Comparison of ENCODE assay signal across 1 cellular context in the genomic region with DNA sequence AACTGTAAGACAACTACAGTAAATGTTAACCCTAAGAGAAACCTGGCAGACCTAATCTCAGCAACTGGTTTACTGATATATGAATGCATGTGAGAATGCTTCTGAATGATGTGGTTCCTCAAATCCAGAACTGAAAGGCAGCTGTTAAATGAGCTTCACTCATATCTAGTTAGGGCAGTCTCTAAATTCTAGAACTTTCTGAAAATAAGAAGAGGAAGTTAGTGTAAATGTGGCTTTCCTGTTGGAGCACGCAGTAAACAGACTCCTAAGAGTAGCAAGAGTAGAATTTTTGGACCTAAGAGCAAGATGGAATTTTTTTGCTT.
TF ChIP-seq lines count a peak whose summit lies in the region.

No MANE protein-coding gene starts in this region.

TF ChIP-seq in GM12878, 131 proteins besides CTCF, POLR2A, EP300 and RAD21 (continued from another document):
- TF ChIP-seq, protein P1, sequence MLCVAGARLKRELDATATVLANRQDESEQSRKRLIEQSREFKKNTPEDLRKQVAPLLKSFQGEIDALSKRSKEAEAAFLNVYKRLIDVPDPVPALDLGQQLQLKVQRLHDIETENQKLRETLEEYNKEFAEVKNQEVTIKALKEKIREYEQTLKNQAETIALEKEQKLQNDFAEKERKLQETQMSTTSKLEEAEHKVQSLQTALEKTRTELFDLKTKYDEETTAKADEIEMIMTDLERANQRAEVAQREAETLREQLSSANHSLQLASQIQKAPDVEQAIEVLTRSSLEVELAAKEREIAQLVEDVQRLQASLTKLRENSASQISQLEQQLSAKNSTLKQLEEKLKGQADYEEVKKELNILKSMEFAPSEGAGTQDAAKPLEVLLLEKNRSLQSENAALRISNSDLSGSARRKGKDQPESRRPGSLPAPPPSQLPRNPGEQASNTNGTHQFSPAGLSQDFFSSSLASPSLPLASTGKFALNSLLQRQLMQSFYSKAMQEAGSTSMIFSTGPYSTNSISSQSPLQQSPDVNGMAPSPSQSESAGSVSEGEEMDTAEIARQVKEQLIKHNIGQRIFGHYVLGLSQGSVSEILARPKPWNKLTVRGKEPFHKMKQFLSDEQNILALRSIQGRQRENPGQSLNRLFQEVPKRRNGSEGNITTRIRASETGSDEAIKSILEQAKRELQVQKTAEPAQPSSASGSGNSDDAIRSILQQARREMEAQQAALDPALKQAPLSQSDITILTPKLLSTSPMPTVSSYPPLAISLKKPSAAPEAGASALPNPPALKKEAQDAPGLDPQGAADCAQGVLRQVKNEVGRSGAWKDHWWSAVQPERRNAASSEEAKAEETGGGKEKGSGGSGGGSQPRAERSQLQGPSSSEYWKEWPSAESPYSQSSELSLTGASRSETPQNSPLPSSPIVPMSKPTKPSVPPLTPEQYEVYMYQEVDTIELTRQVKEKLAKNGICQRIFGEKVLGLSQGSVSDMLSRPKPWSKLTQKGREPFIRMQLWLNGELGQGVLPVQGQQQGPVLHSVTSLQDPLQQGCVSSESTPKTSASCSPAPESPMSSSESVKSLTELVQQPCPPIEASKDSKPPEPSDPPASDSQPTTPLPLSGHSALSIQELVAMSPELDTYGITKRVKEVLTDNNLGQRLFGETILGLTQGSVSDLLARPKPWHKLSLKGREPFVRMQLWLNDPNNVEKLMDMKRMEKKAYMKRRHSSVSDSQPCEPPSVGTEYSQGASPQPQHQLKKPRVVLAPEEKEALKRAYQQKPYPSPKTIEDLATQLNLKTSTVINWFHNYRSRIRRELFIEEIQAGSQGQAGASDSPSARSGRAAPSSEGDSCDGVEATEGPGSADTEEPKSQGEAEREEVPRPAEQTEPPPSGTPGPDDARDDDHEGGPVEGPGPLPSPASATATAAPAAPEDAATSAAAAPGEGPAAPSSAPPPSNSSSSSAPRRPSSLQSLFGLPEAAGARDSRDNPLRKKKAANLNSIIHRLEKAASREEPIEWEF (IDR thresholded peaks at IDR 0.05; ENCODE audit: insufficient replicate concordance, low read depth, low read length), result no peak
- TF ChIP-seq TCF3 (IDR thresholded peaks at IDR 0.05; ENCODE audit: borderline replicate concordance, insufficient read depth, low read depth, low read length) (no peak), ZNF207 (IDR thresholded peaks at IDR 0.05; ENCODE audit: borderline replicate concordance) (no peak), ZNF622 (IDR thresholded peaks at IDR 0.05) (no peak), PAX8 (IDR thresholded peaks at IDR 0.05) (no peak), YBX1 (IDR thresholded peaks at IDR 0.05) (no peak)
TF ChIP-seq in GM12878: peak in this region for 0.
